ENCODE assay signal across 9 cellular contexts in genomic region chr16:27243725-27244362, GRCh38. TPM values are rescaled to one million over a fixed set of nuclear protein-coding genes. Genes with fewer than 3 reads are reported as not detected.
DNase-seq lines count a peak whose midpoint lies in the region; ATAC-seq and TF ChIP-seq lines count a peak whose summit lies in the region.
"Had no signal": no experiment of that assay in that cellular context is flagged by ENCODE, and none has a peak within 500 bp of the region (broad histone marks: within the 10 kb centered on the region; RNA-seq: fewer than 3 reads in every experiment).

No MANE protein-coding gene starts in this region.

- H3K4me3 Mint-ChIP-seq in activated naive CD8-positive, alpha-beta T cell treated with anti-CD3 and anti-CD28 coated beads, Interleukin-2, amount 10 ng/mL, durations not matched to agents 7 days and 5 days, result peak overlapping the region; percentile 83
- H3K4me3 Mint-ChIP-seq in memory B cell, result no peak overlapping the region

- peak; percentile 19 for DNase-seq in activated CD4-positive, CD25-positive, alpha-beta regulatory T cell treated with anti-CD3 and anti-CD28 coated beads, Interleukin-2, amount 50 U/mL, for 72 hours
- no peak for DNase-seq in activated CD4-positive, CD25-positive, alpha-beta regulatory T cell (lab: John Stamatoyannopoulos, UW)
- DNase-seq in activated naive CD8-positive, alpha-beta T cell treated with anti-CD3 and anti-CD28 coated beads, Interleukin-2, amount 10 ng/mL, durations not matched to agents 7 days and 5 days, result peak; percentile 25
- DNase-seq in memory B cell (ENCODE audit: low spot score in 2 of 2) (no peak), substantia nigra (lab: John Stamatoyannopoulos, UW) (no peak), ACHN (no peak), T1000 (lab: John Stamatoyannopoulos, UW) (no peak), GM13977 (ENCODE audit: low spot score) (no peak)
- DNase-seq: left colon had no signal

- no peak for TF ChIP-seq CTCF in GM13977 (IDR thresholded peaks at IDR 0.05; ENCODE audit: extremely low read depth, insufficient read depth, missing control alignments)

- no peaks in the 10 kb centered on the region for H3K9me3 Mint-ChIP-seq in activated naive CD8-positive, alpha-beta T cell treated with anti-CD3 and anti-CD28 coated beads, Interleukin-2, amount 10 ng/mL, durations not matched to agents 7 days and 5 days
- H3K9me3 Mint-ChIP-seq in memory B cell, result peaks cover 2% of the 10 kb centered on the region

- peaks cover 74% of the 10 kb centered on the region for H3K4me1 Mint-ChIP-seq in activated naive CD8-positive, alpha-beta T cell treated with anti-CD3 and anti-CD28 coated beads, Interleukin-2, amount 10 ng/mL, durations not matched to agents 7 days and 5 days
- peaks cover 16% of the 10 kb centered on the region for H3K4me1 Mint-ChIP-seq in memory B cell

- POLR2A ChIA-PET in activated naive CD8-positive, alpha-beta T cell treated with anti-CD3 and anti-CD28 coated beads, Interleukin-2, amount 10 ng/mL, durations not matched to agents 7 days and 5 days (lab: Charles Lee), result interaction anchor here (0.8 to 16.5 kb wide), 6 partner anchors 9 to 75 kb away, joined by 3 to 275 read pairs (median 4); no protein-coding TSS in a partner anchor

- in situ Hi-C loops in ACHN (cut with HindIII; ENCODE audit: low pct_ligation_motif_present, low pct_unique_long_range_greater_than_20kb, low sequenced_read_pairs), result no loop called here
- in situ Hi-C loops in GM13977 (cut with MboI; ENCODE audit: low pct_unique_long_range_greater_than_20kb, low sequenced_read_pairs, unreplicated experiment), result loop anchor here (5.0 kb wide), 1 partner anchor 73 kb away; no protein-coding TSS in a partner anchor

- H3K27me3 Mint-ChIP-seq in activated naive CD8-positive, alpha-beta T cell treated with anti-CD3 and anti-CD28 coated beads, Interleukin-2, amount 10 ng/mL, durations not matched to agents 7 days and 5 days, result no peaks in the 10 kb centered on the region
- H3K27me3 Mint-ChIP-seq in memory B cell, result no peaks in the 10 kb centered on the region

- peaks cover 37% of the 10 kb centered on the region for H3K36me3 Mint-ChIP-seq in activated naive CD8-positive, alpha-beta T cell treated with anti-CD3 and anti-CD28 coated beads, Interleukin-2, amount 10 ng/mL, durations not matched to agents 7 days and 5 days
- H3K36me3 Mint-ChIP-seq in memory B cell, result peaks cover 14% of the 10 kb centered on the region

- H3K27ac ChIP-seq in substantia nigra (ENCODE audit: low read depth, low read length, poor library complexity, severe bottlenecking), result peak overlapping the region; percentile 64

- ATAC-seq in activated naive CD8-positive, alpha-beta T cell treated with anti-CD3 and anti-CD28 coated beads, Interleukin-2, amount 10 ng/mL, durations not matched to agents 7 days and 5 days (ENCODE audit: low read depth), result no peak
- no peak for ATAC-seq in memory B cell (ENCODE audit: low read depth)

- peak overlapping the region; percentile 91 for H3K27ac Mint-ChIP-seq in activated naive CD8-positive, alpha-beta T cell treated with anti-CD3 and anti-CD28 coated beads, Interleukin-2, amount 10 ng/mL, durations not matched to agents 7 days and 5 days
- peak overlapping the region; percentile 4 for H3K27ac Mint-ChIP-seq in memory B cell

RNA-seq across cellular contexts. Expression of gene NSMCE1, which starts 24.7 kb away (rescaled TPM):
- total RNA-seq in activated naive CD8-positive, alpha-beta T cell treated with anti-CD3 and anti-CD28 coated beads, Interleukin-2, amount 10 ng/mL, durations not matched to agents 7 days and 5 days, result 10 to 100 TPM; 69.0 to 75.6 TPM

RNA-seq across cellular contexts. Expression of gene KDM8, which starts 40.5 kb away (rescaled TPM):
- 10 to 100 TPM; 20.1 to 21.8 TPM for total RNA-seq in activated naive CD8-positive, alpha-beta T cell treated with anti-CD3 and anti-CD28 coated beads, Interleukin-2, amount 10 ng/mL, durations not matched to agents 7 days and 5 days

Comparison
In these comparisons a context has a peak if more than half of its experiments do, and no peak if none do; other contexts are left out.
1. DNase-seq: peak in activated CD4-positive, CD25-positive, alpha-beta regulatory T cell treated with anti-CD3 and anti-CD28 coated beads, Interleukin-2, amount 50 U/mL, for 72 hours (single experiment) and activated naive CD8-positive, alpha-beta T cell treated with anti-CD3 and anti-CD28 coated beads, Interleukin-2, amount 10 ng/mL, durations not matched to agents 7 days and 5 days (single experiment); none in activated CD4-positive, CD25-positive, alpha-beta regulatory T cell (0 of 4), memory B cell (0 of 2), substantia nigra (0 of 49), ACHN (single experiment), T1000 (single experiment) and GM13977 (single experiment).